Comparison of ENCODE assay signal across 1 cellular context in the genomic region with DNA sequence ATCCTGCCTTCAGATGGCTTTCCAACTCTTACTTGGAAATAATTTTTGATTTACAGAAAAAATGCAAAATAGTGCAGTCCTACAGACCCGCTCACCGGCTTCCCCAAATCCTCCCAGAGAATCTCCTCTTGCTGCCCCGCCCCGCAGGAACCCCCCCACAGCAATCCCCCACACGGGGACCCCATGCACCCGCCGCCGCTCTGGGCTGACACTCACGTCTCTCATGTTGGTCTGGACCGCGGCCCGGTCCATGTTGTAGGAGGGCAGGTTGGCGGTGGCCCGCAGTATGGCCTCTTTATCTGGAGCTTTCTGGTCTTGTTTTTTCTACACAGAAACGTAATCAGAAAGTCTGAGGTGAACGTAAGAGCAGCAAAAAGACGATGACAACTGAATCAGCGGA.
TF ChIP-seq lines count a peak whose summit lies in the region.

No MANE protein-coding gene starts in this region.

TF ChIP-seq in HepG2, 621 proteins besides CTCF, POLR2A, EP300 and RAD21:
- TF ChIP-seq, protein P1, sequence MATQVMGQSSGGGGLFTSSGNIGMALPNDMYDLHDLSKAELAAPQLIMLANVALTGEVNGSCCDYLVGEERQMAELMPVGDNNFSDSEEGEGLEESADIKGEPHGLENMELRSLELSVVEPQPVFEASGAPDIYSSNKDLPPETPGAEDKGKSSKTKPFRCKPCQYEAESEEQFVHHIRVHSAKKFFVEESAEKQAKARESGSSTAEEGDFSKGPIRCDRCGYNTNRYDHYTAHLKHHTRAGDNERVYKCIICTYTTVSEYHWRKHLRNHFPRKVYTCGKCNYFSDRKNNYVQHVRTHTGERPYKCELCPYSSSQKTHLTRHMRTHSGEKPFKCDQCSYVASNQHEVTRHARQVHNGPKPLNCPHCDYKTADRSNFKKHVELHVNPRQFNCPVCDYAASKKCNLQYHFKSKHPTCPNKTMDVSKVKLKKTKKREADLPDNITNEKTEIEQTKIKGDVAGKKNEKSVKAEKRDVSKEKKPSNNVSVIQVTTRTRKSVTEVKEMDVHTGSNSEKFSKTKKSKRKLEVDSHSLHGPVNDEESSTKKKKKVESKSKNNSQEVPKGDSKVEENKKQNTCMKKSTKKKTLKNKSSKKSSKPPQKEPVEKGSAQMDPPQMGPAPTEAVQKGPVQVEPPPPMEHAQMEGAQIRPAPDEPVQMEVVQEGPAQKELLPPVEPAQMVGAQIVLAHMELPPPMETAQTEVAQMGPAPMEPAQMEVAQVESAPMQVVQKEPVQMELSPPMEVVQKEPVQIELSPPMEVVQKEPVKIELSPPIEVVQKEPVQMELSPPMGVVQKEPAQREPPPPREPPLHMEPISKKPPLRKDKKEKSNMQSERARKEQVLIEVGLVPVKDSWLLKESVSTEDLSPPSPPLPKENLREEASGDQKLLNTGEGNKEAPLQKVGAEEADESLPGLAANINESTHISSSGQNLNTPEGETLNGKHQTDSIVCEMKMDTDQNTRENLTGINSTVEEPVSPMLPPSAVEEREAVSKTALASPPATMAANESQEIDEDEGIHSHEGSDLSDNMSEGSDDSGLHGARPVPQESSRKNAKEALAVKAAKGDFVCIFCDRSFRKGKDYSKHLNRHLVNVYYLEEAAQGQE (IDR thresholded peaks at IDR 0.05; ENCODE audit: borderline replicate concordance in 1 of 2, low read depth in 1 of 2, low read length in 2 of 2), result no peak
- TF ChIP-seq SOX6 (IDR thresholded peaks at IDR 0.05) (no peak), SOX6 (CRISPR knock-in tag; IDR thresholded peaks at IDR 0.05) (no peak), ZNF543 (CRISPR knock-in tag; IDR thresholded peaks at IDR 0.05) (no peak), MED1 (CRISPR knock-in tag; IDR thresholded peaks at IDR 0.05) (no peak), ZFP41 (CRISPR knock-in tag; IDR thresholded peaks at IDR 0.05; ENCODE audit: borderline replicate concordance) (no peak), TMF1 (CRISPR knock-in tag; IDR thresholded peaks at IDR 0.05; ENCODE audit: low read depth) (no peak), ZNF451 (CRISPR knock-in tag; IDR thresholded peaks at IDR 0.05) (no peak)
- TF ChIP-seq, protein P2, sequence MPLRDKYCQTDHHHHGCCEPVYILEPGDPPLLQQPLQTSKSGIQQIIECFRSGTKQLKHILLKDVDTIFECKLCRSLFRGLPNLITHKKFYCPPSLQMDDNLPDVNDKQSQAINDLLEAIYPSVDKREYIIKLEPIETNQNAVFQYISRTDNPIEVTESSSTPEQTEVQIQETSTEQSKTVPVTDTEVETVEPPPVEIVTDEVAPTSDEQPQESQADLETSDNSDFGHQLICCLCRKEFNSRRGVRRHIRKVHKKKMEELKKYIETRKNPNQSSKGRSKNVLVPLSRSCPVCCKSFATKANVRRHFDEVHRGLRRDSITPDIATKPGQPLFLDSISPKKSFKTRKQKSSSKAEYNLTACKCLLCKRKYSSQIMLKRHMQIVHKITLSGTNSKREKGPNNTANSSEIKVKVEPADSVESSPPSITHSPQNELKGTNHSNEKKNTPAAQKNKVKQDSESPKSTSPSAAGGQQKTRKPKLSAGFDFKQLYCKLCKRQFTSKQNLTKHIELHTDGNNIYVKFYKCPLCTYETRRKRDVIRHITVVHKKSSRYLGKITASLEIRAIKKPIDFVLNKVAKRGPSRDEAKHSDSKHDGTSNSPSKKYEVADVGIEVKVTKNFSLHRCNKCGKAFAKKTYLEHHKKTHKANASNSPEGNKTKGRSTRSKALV (CRISPR knock-in tag; IDR thresholded peaks at IDR 0.05), result no peak
- TF ChIP-seq, protein P3, sequence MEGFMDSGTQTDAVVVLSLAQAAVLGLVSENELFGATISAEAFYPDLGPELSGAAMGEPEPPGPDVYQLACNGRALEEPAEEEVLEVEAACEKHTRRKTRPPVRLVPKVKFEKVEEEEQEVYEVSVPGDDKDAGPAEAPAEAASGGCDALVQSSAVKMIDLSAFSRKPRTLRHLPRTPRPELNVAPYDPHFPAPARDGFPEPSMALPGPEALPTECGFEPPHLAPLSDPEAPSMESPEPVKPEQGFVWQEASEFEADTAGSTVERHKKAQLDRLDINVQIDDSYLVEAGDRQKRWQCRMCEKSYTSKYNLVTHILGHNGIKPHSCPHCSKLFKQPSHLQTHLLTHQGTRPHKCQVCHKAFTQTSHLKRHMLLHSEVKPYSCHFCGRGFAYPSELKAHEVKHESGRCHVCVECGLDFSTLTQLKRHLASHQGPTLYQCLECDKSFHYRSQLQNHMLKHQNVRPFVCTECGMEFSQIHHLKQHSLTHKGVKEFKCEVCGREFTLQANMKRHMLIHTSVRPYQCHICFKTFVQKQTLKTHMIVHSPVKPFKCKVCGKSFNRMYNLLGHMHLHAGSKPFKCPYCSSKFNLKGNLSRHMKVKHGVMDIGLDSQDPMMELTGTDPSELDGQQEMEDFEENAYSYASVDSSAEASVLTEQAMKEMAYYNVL (CRISPR knock-in tag; IDR thresholded peaks at IDR 0.05; ENCODE audit: borderline replicate concordance), result no peak
- TF ChIP-seq, protein P4, sequence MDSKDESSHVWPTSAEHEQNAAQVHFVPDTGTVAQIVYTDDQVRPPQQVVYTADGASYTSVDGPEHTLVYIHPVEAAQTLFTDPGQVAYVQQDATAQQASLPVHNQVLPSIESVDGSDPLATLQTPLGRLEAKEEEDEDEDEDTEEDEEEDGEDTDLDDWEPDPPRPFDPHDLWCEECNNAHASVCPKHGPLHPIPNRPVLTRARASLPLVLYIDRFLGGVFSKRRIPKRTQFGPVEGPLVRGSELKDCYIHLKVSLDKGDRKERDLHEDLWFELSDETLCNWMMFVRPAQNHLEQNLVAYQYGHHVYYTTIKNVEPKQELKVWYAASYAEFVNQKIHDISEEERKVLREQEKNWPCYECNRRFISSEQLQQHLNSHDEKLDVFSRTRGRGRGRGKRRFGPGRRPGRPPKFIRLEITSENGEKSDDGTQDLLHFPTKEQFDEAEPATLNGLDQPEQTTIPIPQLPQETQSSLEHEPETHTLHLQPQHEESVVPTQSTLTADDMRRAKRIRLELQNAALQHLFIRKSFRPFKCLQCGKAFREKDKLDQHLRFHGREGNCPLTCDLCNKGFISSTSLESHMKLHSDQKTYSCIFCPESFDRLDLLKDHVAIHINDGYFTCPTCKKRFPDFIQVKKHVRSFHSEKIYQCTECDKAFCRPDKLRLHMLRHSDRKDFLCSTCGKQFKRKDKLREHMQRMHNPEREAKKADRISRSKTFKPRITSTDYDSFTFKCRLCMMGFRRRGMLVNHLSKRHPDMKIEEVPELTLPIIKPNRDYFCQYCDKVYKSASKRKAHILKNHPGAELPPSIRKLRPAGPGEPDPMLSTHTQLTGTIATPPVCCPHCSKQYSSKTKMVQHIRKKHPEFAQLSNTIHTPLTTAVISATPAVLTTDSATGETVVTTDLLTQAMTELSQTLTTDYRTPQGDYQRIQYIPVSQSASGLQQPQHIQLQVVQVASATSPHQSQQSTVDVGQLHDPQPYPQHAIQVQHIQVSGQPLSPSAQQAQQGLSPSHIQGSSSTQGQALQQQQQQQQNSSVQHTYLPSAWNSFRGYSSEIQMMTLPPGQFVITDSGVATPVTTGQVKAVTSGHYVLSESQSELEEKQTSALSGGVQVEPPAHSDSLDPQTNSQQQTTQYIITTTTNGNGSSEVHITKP (CRISPR knock-in tag; IDR thresholded peaks at IDR 0.05; ENCODE audit: low read depth), result no peak
